Comparison of ENCODE assay signal across 19 cellular contexts in genomic region chr6:134447423-134447822, GRCh38.
DNase-seq lines count a peak whose midpoint lies in the region; ATAC-seq and TF ChIP-seq lines count a peak whose summit lies in the region.
"Had no signal": no experiment of that assay in that cellular context is flagged by ENCODE, and none has a peak within 500 bp of the region (broad histone marks: within the 10 kb centered on the region; RNA-seq: fewer than 3 reads in every experiment).

No MANE protein-coding gene starts in this region.

- H3K36me3 ChIP-seq in ACC112 (ENCODE audit: insufficient read depth, low read length): no peaks in the 10 kb centered on the region
- no peaks in the 10 kb centered on the region for H3K36me3 ChIP-seq in OCI-LY3 (replicated peaks; ENCODE audit: low read depth, low read length)
- H3K36me3 ChIP-seq in duodenal mucosa (ENCODE audit: control insufficient read depth in 1 of 2, insufficient read depth in 2 of 2, low read length in 2 of 2): no peaks in the 10 kb centered on the region
- H3K36me3 ChIP-seq: ascending aorta, heart right ventricle had no signal

- H4K8ac ChIP-seq in H9 (replicated peaks; ENCODE audit: insufficient read length, low read depth, low read length): no peak overlapping the region

- no peak overlapping the region for H2BK15ac ChIP-seq in H9 (ENCODE audit: low read depth, low read length)

- DNase-seq in mucosa of gallbladder (ENCODE audit: low spot score) (peak; percentile 48), H9 (no peak), NAMALWA (ENCODE audit: low spot score) (no peak), NCI-H1105 (lab: John Stamatoyannopoulos, UW) (no peak)
- DNase-seq in stimulated activated naive CD8-positive, alpha-beta T cell treated with anti-CD3 and anti-CD28 coated beads, Interleukin-15, amount 100 ng/mL, for 72 hours: no peak
- DNase-seq: activated CD8-positive, alpha-beta memory T cell treated with anti-CD3 and anti-CD28 coated beads for 24 hours; activated gamma-delta T cell treated with Interleukin-2 at 50 U/mL for 16 hours; endodermal cell; naive thymus-derived CD4-positive, alpha-beta T cell; right cardiac atrium had no signal

- peaks cover 22% of the 10 kb centered on the region for H3K4me1 ChIP-seq in ACC112 (ENCODE audit: control insufficient read depth, insufficient read depth, low read length, unreplicated experiment)
- peaks cover 61% of the 10 kb centered on the region for H3K4me1 ChIP-seq in OCI-LY3 (ENCODE audit: low read length)
- no peaks in the 10 kb centered on the region for H3K4me1 ChIP-seq in duodenal mucosa (ENCODE audit: control insufficient read depth in 1 of 2, insufficient read depth in 2 of 2, low read length in 2 of 2)
- no peaks in the 10 kb centered on the region for H3K4me1 ChIP-seq in H9 (ENCODE audit: insufficient read depth, low read length)
- H3K4me1 ChIP-seq: A549, ascending aorta had no signal

- no peak overlapping the region for H4K5ac ChIP-seq in H9 (ENCODE audit: insufficient read length, low read depth, low read length)

- H3K27me3 Mint-ChIP-seq in stimulated activated naive CD8-positive, alpha-beta T cell treated with anti-CD3 and anti-CD28 coated beads, Interleukin-15, amount 100 ng/mL, for 72 hours: no peaks in the 10 kb centered on the region
- H3K27me3 Mint-ChIP-seq in H9 (ENCODE audit: low read depth): no peaks in the 10 kb centered on the region
- H3K27me3 Mint-ChIP-seq: naive thymus-derived CD4-positive, alpha-beta T cell; stimulated activated memory B cell treated with anti-CD40 and anti-IgM and Interleukin-4, amounts not matched to agents 10 μg/mL and 1 μg/mL and 100 μg/mL, for 72 hours had no signal

- H3K9me3 Mint-ChIP-seq in stimulated activated naive CD8-positive, alpha-beta T cell treated with anti-CD3 and anti-CD28 coated beads, Interleukin-15, amount 100 ng/mL, for 72 hours: no peaks in the 10 kb centered on the region
- H3K9me3 Mint-ChIP-seq in H9: no peaks in the 10 kb centered on the region
- H3K9me3 Mint-ChIP-seq: stimulated activated memory B cell treated with anti-CD40 and anti-IgM and Interleukin-4, amounts not matched to agents 10 μg/mL and 1 μg/mL and 100 μg/mL, for 72 hours had no signal

- H3K27ac ChIP-seq in ACC112 (ENCODE audit: low read depth, low read length) (peak overlapping the region; percentile 94), OCI-LY3 (ENCODE audit: low read length) (peak overlapping the region; percentile 71), duodenal mucosa (ENCODE audit: low read depth, low read length) (peak overlapping the region; percentile 2), H9 (ENCODE audit: insufficient read length, low read depth, low read length) (no peak overlapping the region)
- H3K27ac ChIP-seq: A549, ascending aorta, VCaP had no signal

- H3K4me2 ChIP-seq in OCI-LY3 (ENCODE audit: low read length) (peak overlapping the region; percentile 62), H9 (ENCODE audit: insufficient read depth, insufficient read length, low read length) (no peak overlapping the region)
- H3K4me2 ChIP-seq: A549 had no signal

- no peak overlapping the region for H2AK5ac ChIP-seq in H9 (ENCODE audit: insufficient read length, low read length)

- H3K9me3 ChIP-seq in OCI-LY3 (ENCODE audit: insufficient read depth, low read length) (no peaks in the 10 kb centered on the region), duodenal mucosa (ENCODE audit: control insufficient read depth in 1 of 2, low read length in 2 of 2) (no peaks in the 10 kb centered on the region), H9 (ENCODE audit: control insufficient read depth, low read depth, low read length) (no peaks in the 10 kb centered on the region)
- H3K9me3 ChIP-seq: A549, ascending aorta, heart right ventricle had no signal

- no peak for ATAC-seq in stimulated activated naive CD8-positive, alpha-beta T cell treated with anti-CD3 and anti-CD28 coated beads, Interleukin-15, amount 100 ng/mL, for 72 hours
- ATAC-seq: A549, left lobe of liver, right cardiac atrium had no signal

- H2BK20ac ChIP-seq in H9 (ENCODE audit: low read depth, low read length, poor library complexity, severe bottlenecking): no peak overlapping the region

- H3K79me2 ChIP-seq in ACC112 (ENCODE audit: control insufficient read depth, insufficient read depth, low read length, unreplicated experiment): no peaks in the 10 kb centered on the region
- no peaks in the 10 kb centered on the region for H3K79me2 ChIP-seq in OCI-LY3 (ENCODE audit: low read length)
- no peaks in the 10 kb centered on the region for H3K79me2 ChIP-seq in H9 (ENCODE audit: insufficient read depth, low read length)

- no peaks in the 10 kb centered on the region for H3K36me3 Mint-ChIP-seq in H9 (ENCODE audit: insufficient read depth in 1 of 3, low read depth in 3 of 3)
- H3K36me3 Mint-ChIP-seq: stimulated activated memory B cell treated with anti-CD40 and anti-IgM and Interleukin-4, amounts not matched to agents 10 μg/mL and 1 μg/mL and 100 μg/mL, for 72 hours had no signal

- no peak overlapping the region for H3K27ac Mint-ChIP-seq in stimulated activated naive CD8-positive, alpha-beta T cell treated with anti-CD3 and anti-CD28 coated beads, Interleukin-15, amount 100 ng/mL, for 72 hours
- no peak overlapping the region for H3K27ac Mint-ChIP-seq in H9
- H3K27ac Mint-ChIP-seq: endodermal cell; naive thymus-derived CD4-positive, alpha-beta T cell; stimulated activated memory B cell treated with anti-CD40 and anti-IgM and Interleukin-4, amounts not matched to agents 10 μg/mL and 1 μg/mL and 100 μg/mL, for 72 hours had no signal

- H3K18ac ChIP-seq in H9 (ENCODE audit: insufficient read length, low read depth, low read length): no peak overlapping the region

- H3K79me1 ChIP-seq in H9 (ENCODE audit: insufficient read depth, low read depth, low read length, poor library complexity, severe bottlenecking): no peaks in the 10 kb centered on the region

- H2AFZ ChIP-seq in ACC112 (ENCODE audit: low read length, unreplicated experiment): peak overlapping the region; percentile 19
- H2AFZ ChIP-seq in OCI-LY3 (ENCODE audit: low read depth, low read length): no peak overlapping the region
- no peak overlapping the region for H2AFZ ChIP-seq in H9 (ENCODE audit: low read length)

- H3K56ac ChIP-seq in H9 (ENCODE audit: insufficient read length, low read depth, low read length): no peak overlapping the region

- no peak overlapping the region for H2BK120ac ChIP-seq in H9 (ENCODE audit: low read depth, low read length, poor library complexity, severe bottlenecking)

- H4K91ac ChIP-seq in H9 (ENCODE audit: insufficient read length, low read depth, low read length): no peak overlapping the region

- no peak overlapping the region for H3K23ac ChIP-seq in H9 (ENCODE audit: insufficient read length, low read depth, low read length)

- no peak overlapping the region for H3K4me3 ChIP-seq in ACC112 (ENCODE audit: low read depth, low read length)
- H3K4me3 ChIP-seq in OCI-LY3 (ENCODE audit: low read length): peak overlapping the region; percentile 36
- no peak overlapping the region for H3K4me3 ChIP-seq in duodenal mucosa (ENCODE audit: low read depth in 1 of 2, low read length in 2 of 2)
- H3K4me3 ChIP-seq: A549, ascending aorta, heart right ventricle had no signal

- no peak overlapping the region for H3K4ac ChIP-seq in H9 (ENCODE audit: low read depth, low read length)

- no CpG with 5 or more reads among the region's 3 CpGs for WGBS in H9 (ENCODE audit: extremely low coverage, insufficient read length, low lambda C conversion rate)

- H2BK12ac ChIP-seq in H9 (ENCODE audit: insufficient read length, low read depth, low read length): no peak overlapping the region

- peak overlapping the region; percentile 29 for H3K9ac ChIP-seq in OCI-LY3 (ENCODE audit: low read length)
- no peak overlapping the region for H3K9ac ChIP-seq in duodenal mucosa (ENCODE audit: low read depth in 1 of 2, low read length in 2 of 2)
- no peak overlapping the region for H3K9ac ChIP-seq in H9 (ENCODE audit: extremely low read depth, insufficient read length, low read length)

- H2BK5ac ChIP-seq in H9 (ENCODE audit: insufficient read length, low read length): no peak overlapping the region

- TF ChIP-seq CTCF in OCI-LY3 (IDR thresholded peaks at IDR 0.05; ENCODE audit: low read depth, low read length) (no peak), H9 (conservative IDR thresholded peaks at IDR 0.05) (no peak)

- H4K20me1 ChIP-seq in OCI-LY3 (ENCODE audit: insufficient read depth, low read length) (no peaks in the 10 kb centered on the region), H9 (ENCODE audit: control insufficient read depth, insufficient read depth, insufficient read length) (no peaks in the 10 kb centered on the region)

- no peaks in the 10 kb centered on the region for H3K23me2 ChIP-seq in H9 (ENCODE audit: insufficient read length, low read depth, low read length, poor library complexity, severe bottlenecking)

- no peak overlapping the region for H3K14ac ChIP-seq in H9 (ENCODE audit: insufficient read depth, low read length)

- H3K4me1 Mint-ChIP-seq in stimulated activated naive CD8-positive, alpha-beta T cell treated with anti-CD3 and anti-CD28 coated beads, Interleukin-15, amount 100 ng/mL, for 72 hours: peaks cover 27% of the 10 kb centered on the region
- H3K4me1 Mint-ChIP-seq in H9: peaks cover 7 to 8% of the 10 kb centered on the region in 2 experiments; a peak in 3 of 4 replicates

- no peaks in the 10 kb centered on the region for H3K27me3 ChIP-seq in ACC112 (ENCODE audit: insufficient read depth, low read length)
- no peaks in the 10 kb centered on the region for H3K27me3 ChIP-seq in OCI-LY3 (ENCODE audit: low read depth, low read length)
- no peaks in the 10 kb centered on the region for H3K27me3 ChIP-seq in duodenal mucosa (ENCODE audit: control insufficient read depth in 1 of 2, insufficient read depth in 2 of 2, low read length in 2 of 2)
- no peaks in the 10 kb centered on the region for H3K27me3 ChIP-seq in H9 (ENCODE audit: insufficient read depth, low read length)
- H3K27me3 ChIP-seq: ascending aorta, heart right ventricle had no signal

- no peak overlapping the region for H3K4me3 Mint-ChIP-seq in stimulated activated naive CD8-positive, alpha-beta T cell treated with anti-CD3 and anti-CD28 coated beads, Interleukin-15, amount 100 ng/mL, for 72 hours
- no peak overlapping the region for H3K4me3 Mint-ChIP-seq in H9
- H3K4me3 Mint-ChIP-seq: endodermal cell; naive thymus-derived CD4-positive, alpha-beta T cell; stimulated activated memory B cell treated with anti-CD40 and anti-IgM and Interleukin-4, amounts not matched to agents 10 μg/mL and 1 μg/mL and 100 μg/mL, for 72 hours had no signal

- H3T11ph ChIP-seq in H9 (ENCODE audit: low read length): no peak overlapping the region
